ENCODE assay signal across 1 cellular context in the genomic region with DNA sequence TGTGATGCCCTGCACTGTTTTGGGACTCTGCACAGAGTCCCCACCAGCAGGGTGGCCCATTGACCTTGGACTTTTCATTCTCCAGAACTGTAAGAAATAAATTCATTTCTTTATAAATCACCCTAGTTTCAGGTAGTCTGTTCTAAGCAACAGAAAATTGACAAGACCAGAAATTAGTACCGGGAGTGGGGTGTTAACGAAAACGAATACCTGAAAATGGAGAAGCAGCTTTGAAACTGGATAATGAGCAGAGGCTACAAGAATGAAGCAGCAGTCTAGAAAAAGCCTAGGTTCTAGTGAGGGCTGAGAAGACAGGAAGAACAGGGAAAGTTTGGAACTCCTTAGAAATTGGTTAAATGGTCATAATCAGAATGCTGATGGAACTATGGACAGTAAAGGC.
TF ChIP-seq lines count a peak whose summit lies in the region.

No MANE protein-coding gene starts in this region.

TF ChIP-seq in IMR-90, 13 proteins besides CTCF, POLR2A, EP300 and RAD21:
- TF ChIP-seq NFE2L2 (IDR thresholded peaks at IDR 0.05; ENCODE audit: low read depth, low read length) (no peak), MXI1 (IDR thresholded peaks at IDR 0.05; ENCODE audit: borderline replicate concordance, low read depth, low read length) (no peak), SMC3 (IDR thresholded peaks at IDR 0.05; ENCODE audit: low read depth, low read length) (no peak), FOS (IDR thresholded peaks at IDR 0.05; ENCODE audit: low read depth, low read length) (no peak), MAZ (IDR thresholded peaks at IDR 0.05; ENCODE audit: borderline replicate concordance, low read depth, low read length) (no peak), MAFK (IDR thresholded peaks at IDR 0.05; ENCODE audit: low read depth, low read length) (no peak), CHD1 (IDR thresholded peaks at IDR 0.05; ENCODE audit: low read depth, low read length) (no peak), RFX5 (IDR thresholded peaks at IDR 0.05; ENCODE audit: low read depth, low read length) (no peak), RCOR1 (IDR thresholded peaks at IDR 0.05; ENCODE audit: insufficient replicate concordance, low read length) (no peak), BHLHE40 (IDR thresholded peaks at IDR 0.05; ENCODE audit: low read depth, low read length) (no peak), CEBPB (IDR thresholded peaks at IDR 0.05; ENCODE audit: low read depth, low read length) (no peak)
- TF ChIP-seq, protein P1, sequence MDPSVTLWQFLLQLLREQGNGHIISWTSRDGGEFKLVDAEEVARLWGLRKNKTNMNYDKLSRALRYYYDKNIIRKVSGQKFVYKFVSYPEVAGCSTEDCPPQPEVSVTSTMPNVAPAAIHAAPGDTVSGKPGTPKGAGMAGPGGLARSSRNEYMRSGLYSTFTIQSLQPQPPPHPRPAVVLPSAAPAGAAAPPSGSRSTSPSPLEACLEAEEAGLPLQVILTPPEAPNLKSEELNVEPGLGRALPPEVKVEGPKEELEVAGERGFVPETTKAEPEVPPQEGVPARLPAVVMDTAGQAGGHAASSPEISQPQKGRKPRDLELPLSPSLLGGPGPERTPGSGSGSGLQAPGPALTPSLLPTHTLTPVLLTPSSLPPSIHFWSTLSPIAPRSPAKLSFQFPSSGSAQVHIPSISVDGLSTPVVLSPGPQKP (IDR thresholded peaks at IDR 0.05; ENCODE audit: borderline replicate concordance, low read depth, low read length): no peak
- TF ChIP-seq, protein P2, sequence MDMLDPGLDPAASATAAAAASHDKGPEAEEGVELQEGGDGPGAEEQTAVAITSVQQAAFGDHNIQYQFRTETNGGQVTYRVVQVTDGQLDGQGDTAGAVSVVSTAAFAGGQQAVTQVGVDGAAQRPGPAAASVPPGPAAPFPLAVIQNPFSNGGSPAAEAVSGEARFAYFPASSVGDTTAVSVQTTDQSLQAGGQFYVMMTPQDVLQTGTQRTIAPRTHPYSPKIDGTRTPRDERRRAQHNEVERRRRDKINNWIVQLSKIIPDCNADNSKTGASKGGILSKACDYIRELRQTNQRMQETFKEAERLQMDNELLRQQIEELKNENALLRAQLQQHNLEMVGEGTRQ (IDR thresholded peaks at IDR 0.05; ENCODE audit: low read depth, low read length): no peak
